1 cellular context compared by ENCODE assay signal in genomic region chr1:156583821-156584622, GRCh38.
TF ChIP-seq lines count a peak whose summit lies in the region.

No MANE protein-coding gene starts in this region.

TF ChIP-seq in HEK293, 187 proteins besides CTCF, POLR2A, EP300 and RAD21 (continued from another document):
- TF ChIP-seq INSM2 (tag by site-specific recombination; IDR thresholded peaks at IDR 0.05) = no peak
